ENCODE assay signal across 28 cellular contexts in the genomic region with DNA sequence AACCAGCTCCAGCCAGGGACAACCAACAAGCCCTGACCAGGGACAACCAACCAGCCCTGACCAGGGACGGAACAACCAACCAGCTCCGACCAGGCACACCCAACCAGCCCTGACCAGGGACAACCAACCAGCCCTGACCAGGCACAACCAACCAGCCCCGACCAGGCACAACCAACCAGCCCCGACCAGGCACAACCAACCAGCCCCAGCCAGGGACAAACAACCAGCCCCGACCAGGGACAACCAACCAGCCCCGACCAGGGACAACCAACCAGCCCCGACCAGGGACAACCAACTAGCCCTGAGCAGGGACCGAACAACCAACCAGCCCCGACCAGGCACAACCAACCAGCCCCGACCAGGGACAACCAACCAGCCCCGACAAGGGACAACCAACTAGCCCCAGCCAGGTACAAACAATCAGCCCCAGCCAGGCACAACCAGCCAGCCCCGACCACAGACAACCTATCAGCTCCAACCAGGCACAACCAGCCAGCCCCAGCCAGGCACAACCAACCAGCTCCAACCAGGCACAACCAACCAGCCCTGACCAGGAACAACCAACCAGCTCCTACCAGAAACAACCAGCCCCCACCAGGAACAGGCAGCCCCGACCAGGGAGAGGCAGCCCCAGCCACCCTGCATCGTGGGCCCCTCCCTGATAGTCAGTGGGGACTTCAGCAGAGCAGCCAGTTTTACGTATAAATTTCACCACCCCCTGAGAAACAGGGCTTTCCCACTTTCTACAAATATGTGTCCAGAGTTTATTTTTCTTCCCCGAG. TPM values are rescaled to one million over a fixed set of nuclear protein-coding genes. Genes with fewer than 3 reads are reported as not detected.
DNase-seq lines count a peak whose midpoint lies in the region; ATAC-seq and TF ChIP-seq lines count a peak whose summit lies in the region.
"Had no signal": no experiment of that assay in that cellular context is flagged by ENCODE, and none has a peak within 500 bp of the region (broad histone marks: within the 10 kb centered on the region; RNA-seq: fewer than 3 reads in every experiment).

No MANE protein-coding gene starts in this region.

- POLR2A ChIA-PET in PC-3 (lab: Charles Lee; ENCODE audit: unreplicated experiment) = interaction anchor here (0.6 kb wide), 1 partner anchor 49 kb away, joined by 3 read pairs; no protein-coding TSS in a partner anchor

- H3K4me3 ChIP-seq in PC-3 (ENCODE audit: low read length) = no peak overlapping the region
- H3K4me3 ChIP-seq: gastrocnemius medialis, hepatocyte, upper lobe of left lung had no signal

- no peaks in the 10 kb centered on the region for H3K9me2 ChIP-seq in PC-3 (replicated peaks; ENCODE audit: low read length)

- H3K27me3 Mint-ChIP-seq in chondrocyte (ENCODE audit: low read depth) = no peaks in the 10 kb centered on the region
- no peaks in the 10 kb centered on the region for H3K27me3 Mint-ChIP-seq in nephron progenitor cell (ENCODE audit: low read depth, poor library complexity)
- no peaks in the 10 kb centered on the region for H3K27me3 Mint-ChIP-seq in type B pancreatic cell
- H3K27me3 Mint-ChIP-seq: activated CD4-positive, alpha-beta T cell treated with anti-CD3 and anti-CD28 coated beads, Interleukin-2, amount 10 ng/mL, durations not matched to agents 7 days and 5 days; activated T-cell treated with anti-CD3 and anti-CD28 coated beads, Interleukin-2, amount 50 U/mL, for 24 hours; dendritic cell treated with granulocyte-macrophage colony-stimulating factor and Interleukin-4, amounts not matched to agents 40 ng/mL and 50 ng/mL, for 4 days; T-cell had no signal

- H3K4me1 ChIP-seq in PC-3 (ENCODE audit: insufficient read depth, low read length) (peaks cover 48% of the 10 kb centered on the region), foreskin keratinocyte (peaks cover 50% of the 10 kb centered on the region)

- no peaks in the 10 kb centered on the region for H3F3A ChIP-seq in PC-3 (ENCODE audit: low read length, unreplicated experiment)

- H2AFZ ChIP-seq in PC-3 (ENCODE audit: low read length) = no peak overlapping the region
- H2AFZ ChIP-seq: hepatocyte had no signal

- H3K9me3 ChIP-seq in PC-3 (ENCODE audit: low read length) = no peaks in the 10 kb centered on the region
- H3K9me3 ChIP-seq: gastrocnemius medialis, upper lobe of left lung had no signal

- no peaks in the 10 kb centered on the region for H3K79me2 ChIP-seq in PC-3 (ENCODE audit: low read length)
- H3K79me2 ChIP-seq: hepatocyte had no signal

- H3K27ac Mint-ChIP-seq in chondrocyte (ENCODE audit: unreplicated experiment) = peak overlapping the region; percentile 59
- peak overlapping the region; percentile 36 for H3K27ac Mint-ChIP-seq in nephron progenitor cell
- H3K27ac Mint-ChIP-seq in type B pancreatic cell = peak overlapping the region; percentile 89
- H3K27ac Mint-ChIP-seq: activated B cell treated with CpG ODN at 0.5 μM for 24 hours; activated CD4-positive, alpha-beta T cell treated with anti-CD3 and anti-CD28 coated beads, Interleukin-2, amount 10 ng/mL, durations not matched to agents 7 days and 5 days; activated T-cell treated with anti-CD3 and anti-CD28 coated beads, Interleukin-2, amount 50 U/mL, for 24 hours; dendritic cell treated with granulocyte-macrophage colony-stimulating factor and Interleukin-4, amounts not matched to agents 40 ng/mL and 50 ng/mL, for 4 days; T-cell had no signal

- no peaks in the 10 kb centered on the region for H3K36me3 Mint-ChIP-seq in chondrocyte (ENCODE audit: low read depth)
- no peaks in the 10 kb centered on the region for H3K36me3 Mint-ChIP-seq in nephron progenitor cell (ENCODE audit: low read depth)
- H3K36me3 Mint-ChIP-seq in type B pancreatic cell = no peaks in the 10 kb centered on the region
- H3K36me3 Mint-ChIP-seq: T-cell had no signal

- H3K36me3 ChIP-seq in PC-3 (ENCODE audit: low read depth, low read length) = no peaks in the 10 kb centered on the region
- H3K36me3 ChIP-seq: gastrocnemius medialis, upper lobe of left lung had no signal

- DNase-seq in PC-3 (no peak), chondrocyte (ENCODE audit: low spot score) (no peak), nephron progenitor cell (no peak), type B pancreatic cell (ENCODE audit: extremely low spot score, unreplicated experiment) (no peak), foreskin keratinocyte (no peak)
- DNase-seq in activated CD4-positive, alpha-beta T cell treated with anti-CD3 and anti-CD28 coated beads, Interleukin-2, amount 50 U/mL, for 1 hour = no peak
- DNase-seq: activated B cell treated with CpG ODN at 0.5 μM for 24 hours; activated CD4-positive, alpha-beta T cell treated with anti-CD3 and anti-CD28 coated beads, Interleukin-2, amount 10 ng/mL, durations not matched to agents 7 days and 5 days; activated gamma-delta T cell; activated T-cell treated with anti-CD3 and anti-CD28 coated beads, Interleukin-2, amount 50 U/mL, for 24 hours; C1 segment of cervical spinal cord; COR-L47; DMS79 treated with DMSO at 0.1 percent for 48 hours; gastrocnemius medialis; GF-D8; KG1; NCI-H1092 treated with DMSO at 0.1 percent for 48 hours; NCI-H187 treated with DMSO at 0.1 percent for 48 hours; NCI-H2171 treated with DMSO at 0.1 percent for 48 hours; NCI-H510A; stimulated activated CD4-positive, alpha-beta T cell treated with anti-CD3 and anti-CD28 coated beads, Interleukin-4, amount 100 ng/mL, for 1 hour; T-cell had no signal

- H3K9ac ChIP-seq in PC-3 (ENCODE audit: low read length) = no peak overlapping the region

- ATAC-seq in PC-3 = no peak
- ATAC-seq in foreskin keratinocyte = no peak
- ATAC-seq in HG03439 (IDR thresholded peaks at IDR 0.05; ENCODE audit: unreplicated experiment) = no peak
- ATAC-seq: gastrocnemius medialis, sciatic nerve, T-cell had no signal

- H4K20me1 ChIP-seq in PC-3 (ENCODE audit: low read length) = no peaks in the 10 kb centered on the region

- H3K4me2 ChIP-seq in PC-3 (ENCODE audit: low read length) = no peak overlapping the region
- H3K4me2 ChIP-seq: hepatocyte had no signal

- H3K9me3 Mint-ChIP-seq in chondrocyte (ENCODE audit: low read depth) (no peaks in the 10 kb centered on the region), nephron progenitor cell (no peaks in the 10 kb centered on the region), type B pancreatic cell (no peaks in the 10 kb centered on the region)
- H3K9me3 Mint-ChIP-seq: activated B cell treated with CpG ODN at 0.5 μM for 24 hours; activated CD4-positive, alpha-beta T cell treated with anti-CD3 and anti-CD28 coated beads, Interleukin-2, amount 10 ng/mL, durations not matched to agents 7 days and 5 days; activated T-cell treated with anti-CD3 and anti-CD28 coated beads, Interleukin-2, amount 50 U/mL, for 24 hours; dendritic cell treated with granulocyte-macrophage colony-stimulating factor and Interleukin-4, amounts not matched to agents 40 ng/mL and 50 ng/mL, for 4 days; neural crest cell; T-cell had no signal

- H3K27me3 ChIP-seq in PC-3 (ENCODE audit: low read length) = no peaks in the 10 kb centered on the region
- no peaks in the 10 kb centered on the region for H3K27me3 ChIP-seq in foreskin keratinocyte
- H3K27me3 ChIP-seq: gastrocnemius medialis, hepatocyte, upper lobe of left lung had no signal

- intact Hi-C loops in PC-3 (cut with micrococcal nuclease) = loop anchor here (10.0 kb wide), 1 partner anchor 105 kb away; no protein-coding TSS in a partner anchor

- H3K4me1 Mint-ChIP-seq in chondrocyte (ENCODE audit: low read depth) = peaks cover 42% of the 10 kb centered on the region
- H3K4me1 Mint-ChIP-seq in nephron progenitor cell = peaks cover 46% of the 10 kb centered on the region
- H3K4me1 Mint-ChIP-seq in type B pancreatic cell (ENCODE audit: unreplicated experiment) = peaks cover 24% of the 10 kb centered on the region

- H3K27ac ChIP-seq in PC-3 (ENCODE audit: low read length) = peak overlapping the region; percentile 100; the same call in 1 of the 2 replicates
- H3K27ac ChIP-seq in foreskin keratinocyte = no peak overlapping the region
- H3K27ac ChIP-seq: gastrocnemius medialis, hepatocyte, upper lobe of left lung had no signal

- no TSS peak for BruUV-seq in PC-3 (replicated peaks; lab: Mats Ljungman, UMichigan)

- TF ChIP-seq CTCF in PC-3 (conservative IDR thresholded peaks at IDR 0.05; ENCODE audit: low read depth, low read length) (no peak), chondrocyte (IDR thresholded peaks at IDR 0.05) (no peak), nephron progenitor cell (IDR thresholded peaks at IDR 0.05) (no peak), type B pancreatic cell (conservative IDR thresholded peaks at IDR 0.05) (no peak), foreskin keratinocyte (conservative IDR thresholded peaks at IDR 0.05) (no peak)

- H3K4me3 Mint-ChIP-seq in chondrocyte (ENCODE audit: unreplicated experiment) (no peak overlapping the region), nephron progenitor cell (no peak overlapping the region), type B pancreatic cell (peak overlapping the region; percentile 20)
- H3K4me3 Mint-ChIP-seq: activated B cell treated with CpG ODN at 0.5 μM for 24 hours; activated CD4-positive, alpha-beta T cell treated with anti-CD3 and anti-CD28 coated beads, Interleukin-2, amount 10 ng/mL, durations not matched to agents 7 days and 5 days; activated T-cell treated with anti-CD3 and anti-CD28 coated beads, Interleukin-2, amount 50 U/mL, for 24 hours; dendritic cell treated with granulocyte-macrophage colony-stimulating factor and Interleukin-4, amounts not matched to agents 40 ng/mL and 50 ng/mL, for 4 days; neural crest cell; T-cell had no signal

- CTCF ChIA-PET in PC-3 (lab: Charles Lee) = no interaction called here

RNA-seq across cellular contexts. Expression of a gene that starts 56.4 kb away (rescaled TPM):
- total RNA-seq in PC-3 (2014; rRNA removed) (52.5 and 66.0 TPM in 2 replicates), chondrocyte (15.2 to 23.8 TPM (median 15.6 TPM) in 3 replicates), type B pancreatic cell (ENCODE audit: low replicate concordance) (6.7 and 12.6 TPM in 2 replicates), foreskin keratinocyte (17.2 and 22.2 TPM in 2 replicates)
- polyA plus RNA-seq in foreskin keratinocyte = 18.1 and 22.8 TPM in 2 replicates

Comparison
In these comparisons a context has a peak if more than half of its experiments do, and no peak if none do; other contexts are left out.
1. H3K27ac Mint-ChIP-seq: peak in every context shown above with its lines; median percentile 89 in type B pancreatic cell; 59 in chondrocyte; 36 in nephron progenitor cell.